19 cellular contexts compared by ENCODE assay signal in genomic region chr16:81655474-81656162, GRCh38.
DNase-seq lines count a peak whose midpoint lies in the region; ATAC-seq and TF ChIP-seq lines count a peak whose summit lies in the region.
"Had no signal": no experiment of that assay in that cellular context is flagged by ENCODE, and none has a peak within 500 bp of the region (broad histone marks: within the 10 kb centered on the region; RNA-seq: fewer than 3 reads in every experiment).

No MANE protein-coding gene starts in this region.

- peaks cover 36% of the 10 kb centered on the region for H3K36me3 Mint-ChIP-seq in CD4-positive, CD25-positive, alpha-beta regulatory T cell
- H3K36me3 Mint-ChIP-seq in endodermal cell (ENCODE audit: low read depth): peaks cover 38% of the 10 kb centered on the region
- peaks cover 8% of the 10 kb centered on the region for H3K36me3 Mint-ChIP-seq in progenitor cell of endocrine pancreas (ENCODE audit: insufficient read depth)

- WGBS in endodermal cell (ENCODE audit: insufficient coverage in 1 of 2, insufficient read length in 1 of 2), 2 experiments: 96% methylated on average over 13 to 14 of the region's 14 CpGs

- peaks cover 24% of the 10 kb centered on the region for H3F3A ChIP-seq in MM.1S (ENCODE audit: insufficient read depth, low read length)

- H3K4me1 ChIP-seq in CD4-positive, CD25-positive, alpha-beta regulatory T cell (ENCODE audit: control insufficient read depth, insufficient read depth, low read length, poor library complexity, severe bottlenecking): no peaks in the 10 kb centered on the region
- H3K4me1 ChIP-seq in MM.1S (ENCODE audit: low read length) (peaks cover 43% of the 10 kb centered on the region), endodermal cell (ENCODE audit: control insufficient read depth, insufficient read depth, low read length) (peaks cover 17% of the 10 kb centered on the region)
- H3K4me1 ChIP-seq: parathyroid adenoma had no signal

- no peaks in the 10 kb centered on the region for H3K27me3 Mint-ChIP-seq in CD4-positive, CD25-positive, alpha-beta regulatory T cell
- H3K27me3 Mint-ChIP-seq in endodermal cell (ENCODE audit: insufficient read depth): no peaks in the 10 kb centered on the region
- no peaks in the 10 kb centered on the region for H3K27me3 Mint-ChIP-seq in progenitor cell of endocrine pancreas
- H3K27me3 Mint-ChIP-seq: activated B cell treated with CpG ODN at 0.5 μM for 24 hours; activated naive CD4-positive, alpha-beta T cell treated with anti-CD3 and anti-CD28 coated beads, Interleukin-2, amount 50 U/mL, for 24 hours had no signal

- ATAC-seq in CD4-positive, CD25-positive, alpha-beta regulatory T cell (ENCODE audit: low read depth in 2 of 2): no peak
- ATAC-seq in HG03457 (IDR thresholded peaks at IDR 0.05; ENCODE audit: unreplicated experiment): no peak
- no peak for ATAC-seq in GM18867 (IDR thresholded peaks at IDR 0.05; ENCODE audit: unreplicated experiment)
- ATAC-seq: activated CD8-positive, alpha-beta T cell treated with anti-CD3 and anti-CD28 coated beads, Interleukin-2, amount 10 ng/mL, durations not matched to agents 7 days and 5 days; CD8-positive, alpha-beta T cell; PC-3 had no signal

- peak overlapping the region in 2 of 3 donors; percentile 23 to 75 for H3K27ac Mint-ChIP-seq in CD4-positive, CD25-positive, alpha-beta regulatory T cell
- peak overlapping the region; percentile 74 for H3K27ac Mint-ChIP-seq in endodermal cell
- H3K27ac Mint-ChIP-seq in progenitor cell of endocrine pancreas: peak overlapping the region; percentile 43
- H3K27ac Mint-ChIP-seq: activated B cell treated with CpG ODN at 0.5 μM for 24 hours; activated CD8-positive, alpha-beta T cell treated with anti-CD3 and anti-CD28 coated beads, Interleukin-2, amount 10 ng/mL, durations not matched to agents 7 days and 5 days; activated naive CD4-positive, alpha-beta T cell treated with anti-CD3 and anti-CD28 coated beads, Interleukin-2, amount 50 U/mL, for 24 hours; CD8-positive, alpha-beta T cell had no signal

- DNase-seq in CD4-positive, CD25-positive, alpha-beta regulatory T cell: no peak
- no peak for DNase-seq in MM.1S
- no peak for DNase-seq in endodermal cell
- DNase-seq in progenitor cell of endocrine pancreas (ENCODE audit: low spot score, unreplicated experiment): no peak
- DNase-seq in EL: no peak
- no peak for DNase-seq in anterior cingulate cortex (lab: John Stamatoyannopoulos, UW)
- DNase-seq: activated B cell treated with CpG ODN at 0.5 μM for 24 hours; activated CD8-positive, alpha-beta T cell treated with anti-CD3 and anti-CD28 coated beads, Interleukin-2, amount 10 ng/mL, durations not matched to agents 7 days and 5 days; activated T-cell treated with anti-CD3 and anti-CD28 coated beads, Interleukin-2, amount 50 U/mL, for 48 hours; CD8-positive, alpha-beta T cell; DMS79; glutamatergic neuron; PC-3; stimulated activated CD4-positive, alpha-beta T cell treated with anti-CD3 and anti-CD28 coated beads, Interleukin-4, amount 100 ng/mL, for 4 hours had no signal

- H2AFZ ChIP-seq in MM.1S (ENCODE audit: low read length): no peak overlapping the region
- H2AFZ ChIP-seq: parathyroid adenoma had no signal

- H4K20me1 ChIP-seq in MM.1S (ENCODE audit: insufficient read depth, low read length): no peaks in the 10 kb centered on the region

- no peak overlapping the region for H3K4me3 Mint-ChIP-seq in CD4-positive, CD25-positive, alpha-beta regulatory T cell
- H3K4me3 Mint-ChIP-seq in endodermal cell: no peak overlapping the region
- H3K4me3 Mint-ChIP-seq in progenitor cell of endocrine pancreas (ENCODE audit: low read depth): no peak overlapping the region
- H3K4me3 Mint-ChIP-seq: activated B cell treated with CpG ODN at 0.5 μM for 24 hours; activated CD8-positive, alpha-beta T cell treated with anti-CD3 and anti-CD28 coated beads, Interleukin-2, amount 10 ng/mL, durations not matched to agents 7 days and 5 days; activated naive CD4-positive, alpha-beta T cell treated with anti-CD3 and anti-CD28 coated beads, Interleukin-2, amount 50 U/mL, for 24 hours; CD8-positive, alpha-beta T cell had no signal

- H3K4me3 ChIP-seq in CD4-positive, CD25-positive, alpha-beta regulatory T cell (ENCODE audit: low read depth, low read length): no peak overlapping the region
- H3K4me3 ChIP-seq in MM.1S (ENCODE audit: low read length): no peak overlapping the region
- H3K4me3 ChIP-seq in endodermal cell (ENCODE audit: low read length): no peak overlapping the region
- H3K4me3 ChIP-seq: suprapubic skin had no signal

- H3K4me1 Mint-ChIP-seq in CD4-positive, CD25-positive, alpha-beta regulatory T cell: peaks cover 0 to 4% (median 1%) of the 10 kb centered on the region in 4 donors
- H3K4me1 Mint-ChIP-seq in endodermal cell (peaks cover 26% of the 10 kb centered on the region), progenitor cell of endocrine pancreas (ENCODE audit: low read depth) (peaks cover 14% of the 10 kb centered on the region)
- H3K4me1 Mint-ChIP-seq: activated B cell treated with CpG ODN at 0.5 μM for 24 hours; activated naive CD4-positive, alpha-beta T cell treated with anti-CD3 and anti-CD28 coated beads, Interleukin-2, amount 50 U/mL, for 24 hours had no signal

- TF ChIP-seq CTCF in MM.1S (IDR thresholded peaks at IDR 0.05; ENCODE audit: low read length) (no peak), endodermal cell (conservative IDR thresholded peaks at IDR 0.05) (no peak), progenitor cell of endocrine pancreas (IDR thresholded peaks at IDR 0.05; ENCODE audit: unreplicated experiment) (no peak)

- peaks cover 46% of the 10 kb centered on the region for H3K36me3 ChIP-seq in CD4-positive, CD25-positive, alpha-beta regulatory T cell (ENCODE audit: control insufficient read depth, insufficient read depth, low read length)
- no peaks in the 10 kb centered on the region for H3K36me3 ChIP-seq in MM.1S (replicated peaks; ENCODE audit: insufficient read depth, low read length)
- peaks cover 43% of the 10 kb centered on the region for H3K36me3 ChIP-seq in endodermal cell (ENCODE audit: control insufficient read depth, insufficient read depth, low read length)

- H3K27me3 ChIP-seq in CD4-positive, CD25-positive, alpha-beta regulatory T cell (ENCODE audit: control insufficient read depth, insufficient read depth, low read length): no peaks in the 10 kb centered on the region
- H3K27me3 ChIP-seq in MM.1S (replicated peaks; ENCODE audit: insufficient read depth, low read length) (no peaks in the 10 kb centered on the region), endodermal cell (ENCODE audit: control insufficient read depth, insufficient read depth, low read length, poor library complexity, severe bottlenecking) (no peaks in the 10 kb centered on the region)
- H3K27me3 ChIP-seq: suprapubic skin had no signal

- no peaks in the 10 kb centered on the region for H3K9me3 ChIP-seq in CD4-positive, CD25-positive, alpha-beta regulatory T cell (ENCODE audit: control insufficient read depth in 2 of 2, low read length in 2 of 2)
- H3K9me3 ChIP-seq in MM.1S (replicated peaks; ENCODE audit: insufficient read depth, low read length) (no peaks in the 10 kb centered on the region), endodermal cell (ENCODE audit: control insufficient read depth, low read length) (no peaks in the 10 kb centered on the region)
- H3K9me3 ChIP-seq: suprapubic skin had no signal

- no peak overlapping the region for H3K4me2 ChIP-seq in MM.1S (ENCODE audit: low read depth, low read length)

- no peaks in the 10 kb centered on the region for H3K9me3 Mint-ChIP-seq in CD4-positive, CD25-positive, alpha-beta regulatory T cell
- H3K9me3 Mint-ChIP-seq in endodermal cell (no peaks in the 10 kb centered on the region), progenitor cell of endocrine pancreas (ENCODE audit: low read depth) (no peaks in the 10 kb centered on the region)
- H3K9me3 Mint-ChIP-seq: activated B cell treated with CpG ODN at 0.5 μM for 24 hours; activated naive CD4-positive, alpha-beta T cell treated with anti-CD3 and anti-CD28 coated beads, Interleukin-2, amount 50 U/mL, for 24 hours; CD8-positive, alpha-beta T cell had no signal

- H3K9me2 ChIP-seq in MM.1S (replicated peaks; ENCODE audit: insufficient read depth, low read length): no peaks in the 10 kb centered on the region

- no peak overlapping the region for H3K9ac ChIP-seq in MM.1S (ENCODE audit: low read length)
- no peak overlapping the region for H3K9ac ChIP-seq in endodermal cell (ENCODE audit: extremely low read depth, low read length, poor library complexity, severe bottlenecking)
- H3K9ac ChIP-seq: parathyroid adenoma had no signal

- peaks cover 40% of the 10 kb centered on the region for H3K79me2 ChIP-seq in MM.1S (ENCODE audit: low read length)
- H3K79me2 ChIP-seq: parathyroid adenoma had no signal

- H3K27ac ChIP-seq in CD4-positive, CD25-positive, alpha-beta regulatory T cell (ENCODE audit: insufficient read depth, low read length, poor library complexity, severe bottlenecking): no peak overlapping the region
- H3K27ac ChIP-seq in MM.1S (ENCODE audit: low read length) (peak overlapping the region; percentile 29; the same call in 1 of the 2 replicates), endodermal cell (ENCODE audit: low read depth, low read length) (no peak overlapping the region)
- H3K27ac ChIP-seq: parathyroid adenoma, suprapubic skin had no signal
